Comparison of ENCODE assay signal across 15 cellular contexts in genomic region chr7:74362262-74362661, GRCh38.
DNase-seq lines count a peak whose midpoint lies in the region; ATAC-seq and TF ChIP-seq lines count a peak whose summit lies in the region.
"Had no signal": no experiment of that assay in that cellular context is flagged by ENCODE, and none has a peak within 500 bp of the region (broad histone marks: within the 10 kb centered on the region; RNA-seq: fewer than 3 reads in every experiment).

No MANE protein-coding gene starts in this region.

- peaks cover 53% of the 10 kb centered on the region for H3K36me3 ChIP-seq in endodermal cell (ENCODE audit: control insufficient read depth, insufficient read depth, low read length)
- H3K36me3 ChIP-seq in mesendoderm (ENCODE audit: control insufficient read depth, insufficient read depth, low read length) = no peaks in the 10 kb centered on the region
- H3K36me3 ChIP-seq: BE2C had no signal

- H3K79me1 ChIP-seq in mesendoderm (ENCODE audit: low read length) = no peaks in the 10 kb centered on the region

- no peak overlapping the region for H3K4me2 ChIP-seq in mesendoderm (ENCODE audit: low read length)
- H3K4me2 ChIP-seq: GM23338 had no signal

- H3K9me3 Mint-ChIP-seq in HFFc6 = no peaks in the 10 kb centered on the region
- H3K9me3 Mint-ChIP-seq in endodermal cell = no peaks in the 10 kb centered on the region
- H3K9me3 Mint-ChIP-seq: GM23338 had no signal

- H3K4ac ChIP-seq in mesendoderm (ENCODE audit: low read depth, low read length) = no peak overlapping the region

- H3K79me2 ChIP-seq in mesendoderm (ENCODE audit: control insufficient read depth, insufficient read depth, low read length) = no peaks in the 10 kb centered on the region

- H4K5ac ChIP-seq in mesendoderm (ENCODE audit: low read length) = no peak overlapping the region

- H3K27me3 ChIP-seq in endodermal cell (ENCODE audit: control insufficient read depth, insufficient read depth, low read length, poor library complexity, severe bottlenecking) = no peaks in the 10 kb centered on the region
- H3K27me3 ChIP-seq in mesendoderm (ENCODE audit: insufficient read depth, low read length, poor library complexity) = no peaks in the 10 kb centered on the region
- H3K27me3 ChIP-seq: BE2C had no signal

- H3K9ac ChIP-seq in endodermal cell (ENCODE audit: extremely low read depth, low read length, poor library complexity, severe bottlenecking) (no peak overlapping the region), mesendoderm (ENCODE audit: low read length) (no peak overlapping the region)

- no peak overlapping the region for H3K4me3 Mint-ChIP-seq in HFFc6
- no peak overlapping the region for H3K4me3 Mint-ChIP-seq in endodermal cell
- H3K4me3 Mint-ChIP-seq: CD4-positive, alpha-beta memory T cell; GM23338 had no signal

- H3K4me1 Mint-ChIP-seq in HFFc6 (ENCODE audit: low read depth) = peaks cover 6% of the 10 kb centered on the region
- no peaks in the 10 kb centered on the region for H3K4me1 Mint-ChIP-seq in endodermal cell
- H3K4me1 Mint-ChIP-seq: CD4-positive, alpha-beta memory T cell had no signal

- H2BK120ac ChIP-seq in mesendoderm (ENCODE audit: low read depth, low read length) = no peak overlapping the region

- no peak overlapping the region for H3K4me3 ChIP-seq in endodermal cell (ENCODE audit: low read length)
- H3K4me3 ChIP-seq in mesendoderm (ENCODE audit: low read length) = no peak overlapping the region
- H3K4me3 ChIP-seq: GM23338 had no signal

- ATAC-seq in stimulated activated naive CD8-positive, alpha-beta T cell treated with anti-CD3 and anti-CD28 coated beads, Interleukin-15, Interleukin-2, amounts not matched to agents 100 U/mL and 50 U/mL, for 24 hours = no peak
- ATAC-seq: GM23338 had no signal

- H3K27ac ChIP-seq in endodermal cell (ENCODE audit: low read depth, low read length) (no peak overlapping the region), mesendoderm (ENCODE audit: low read depth, low read length) (no peak overlapping the region)
- H3K27ac ChIP-seq: C4-2B had no signal

- no peaks in the 10 kb centered on the region for H3K4me1 ChIP-seq in endodermal cell (ENCODE audit: control insufficient read depth, insufficient read depth, low read length)
- no peaks in the 10 kb centered on the region for H3K4me1 ChIP-seq in mesendoderm (ENCODE audit: control insufficient read depth, low read depth, low read length)
- H3K4me1 ChIP-seq: BE2C had no signal

- H3K36me3 Mint-ChIP-seq in HFFc6 (ENCODE audit: low read depth) = peaks cover 16% of the 10 kb centered on the region
- peaks cover 65% of the 10 kb centered on the region for H3K36me3 Mint-ChIP-seq in endodermal cell (ENCODE audit: low read depth)
- H3K36me3 Mint-ChIP-seq: CD4-positive, alpha-beta memory T cell had no signal

- H3K23ac ChIP-seq in mesendoderm (ENCODE audit: low read length) = no peak overlapping the region

- peaks cover 4% of the 10 kb centered on the region for H3K27me3 Mint-ChIP-seq in HFFc6 (ENCODE audit: insufficient read depth)
- no peaks in the 10 kb centered on the region for H3K27me3 Mint-ChIP-seq in endodermal cell (ENCODE audit: insufficient read depth)

- no peak overlapping the region for H3K18ac ChIP-seq in mesendoderm (ENCODE audit: low read length)

- H2AK5ac ChIP-seq in mesendoderm (ENCODE audit: low read length) = no peak overlapping the region

- H3K9me3 ChIP-seq in endodermal cell (ENCODE audit: control insufficient read depth, low read length) = no peaks in the 10 kb centered on the region
- H3K9me3 ChIP-seq: BE2C had no signal

- H3K27ac Mint-ChIP-seq in HFFc6 (peak overlapping the region; percentile 55), endodermal cell (peak overlapping the region; percentile 35)
- H3K27ac Mint-ChIP-seq: GM23338 had no signal

- 92 to 100% methylated on average over 2 to 6 of the region's 6 CpGs for WGBS in endodermal cell (ENCODE audit: insufficient coverage in 1 of 2, insufficient read length in 1 of 2), 2 experiments
- WGBS in mesendoderm (ENCODE audit: extremely low coverage, insufficient coverage, low lambda C conversion rate) = no CpG with 5 or more reads among the region's 6 CpGs

- no peak overlapping the region for H3K56ac ChIP-seq in mesendoderm (ENCODE audit: low read length)

- DNase-seq in NCI-H2227 (lab: John Stamatoyannopoulos, UW; ENCODE audit: unreplicated experiment) (peak; percentile 9), NCI-H2227 treated with DMSO at 0.1 percent for 48 hours (lab: John Stamatoyannopoulos, UW) (no peak), HFFc6 (no peak), endodermal cell (no peak), mesendoderm (peak; percentile 31), DMS79 (lab: John Stamatoyannopoulos, UW) (no peak), AG08395 (ENCODE audit: low spot score) (no peak)
- DNase-seq in stimulated activated naive CD8-positive, alpha-beta T cell treated with anti-CD3 and anti-CD28 coated beads, Interleukin-15, Interleukin-2, amounts not matched to agents 100 U/mL and 50 U/mL, for 24 hours = no peak
- DNase-seq: BE2C; CD4-positive, alpha-beta memory T cell; GF-D8; H7; IMR-90 had no signal

- TF ChIP-seq CTCF in HFFc6 (IDR thresholded peaks at IDR 0.05) (no peak), endodermal cell (conservative IDR thresholded peaks at IDR 0.05) (no peak)

- no peak overlapping the region for H2BK5ac ChIP-seq in mesendoderm (ENCODE audit: low read length)

- no peak overlapping the region for H4K8ac ChIP-seq in mesendoderm (ENCODE audit: low read depth, low read length)

- H2BK15ac ChIP-seq in mesendoderm (replicated peaks; ENCODE audit: low read depth) = no peak overlapping the region

Comparison
In these comparisons a context has a peak if more than half of its experiments do, and no peak if none do; other contexts are left out.
1. DNase-seq: peak in NCI-H2227 (single experiment) and mesendoderm (single experiment); none in NCI-H2227 treated with DMSO at 0.1 percent for 48 hours (single experiment), HFFc6 (single experiment), endodermal cell (single experiment), DMS79 (single experiment), stimulated activated naive CD8-positive, alpha-beta T cell treated with anti-CD3 and anti-CD28 coated beads, Interleukin-15, Interleukin-2, amounts not matched to agents 100 U/mL and 50 U/mL, for 24 hours (single experiment) and AG08395 (single experiment).